In the genomic region with DNA sequence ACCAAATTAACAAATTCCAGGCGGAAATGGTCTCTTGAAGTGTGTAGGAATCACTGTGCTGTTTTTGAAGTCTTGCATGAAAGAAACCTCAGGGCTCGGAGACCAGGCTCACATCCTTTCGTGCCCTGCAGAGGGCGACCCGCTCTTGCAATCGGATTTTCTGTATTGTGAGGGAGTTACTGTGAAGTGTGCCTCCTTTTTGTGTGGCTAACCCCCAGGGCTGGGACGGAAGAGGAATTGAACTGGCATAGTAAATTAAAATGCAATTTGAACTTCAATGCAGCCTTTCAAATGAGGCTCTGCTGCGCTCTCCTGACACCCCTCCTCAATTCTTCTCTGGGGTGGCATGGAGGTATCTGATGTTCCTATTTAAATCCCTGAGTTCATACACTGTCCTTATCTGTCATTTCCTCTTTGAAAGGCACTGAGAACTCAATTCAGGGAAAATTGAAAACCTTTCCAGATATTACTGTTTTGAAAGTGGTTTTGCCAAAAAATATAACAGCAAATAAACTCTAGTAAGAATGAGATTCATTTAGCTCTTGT, we compare ENCODE assay signal across 8 cellular contexts. TPM values are rescaled to one million over a fixed set of nuclear protein-coding genes. Genes with fewer than 3 reads are reported as not detected.
DNase-seq lines count a peak whose midpoint lies in the region; ATAC-seq and TF ChIP-seq lines count a peak whose summit lies in the region.

No MANE protein-coding gene starts in this region.

- no peaks in the 10 kb centered on the region for H3K27me3 ChIP-seq in PC-9 (ENCODE audit: insufficient read depth, low read depth)

- intact Hi-C loops in PC-9 (cut with micrococcal nuclease; ENCODE audit: unreplicated experiment) = loop anchor here (1.0 to 2.0 kb wide), 2 partner anchors 50 to 240 kb away; no protein-coding TSS in a partner anchor

- H3K27me3 Mint-ChIP-seq in activated T-cell treated with anti-CD3 and anti-CD28 coated beads, Interleukin-2, amount 50 U/mL, for 4 hours (ENCODE audit: low read depth) = peaks cover 2% of the 10 kb centered on the region

- H3K9me2 ChIP-seq in PC-9 (ENCODE audit: insufficient read depth) = no peaks in the 10 kb centered on the region

- no TSS peak for BruUV-seq in PC-9 (replicated peaks; lab: Mats Ljungman, UMichigan)

- no peaks in the 10 kb centered on the region for H3F3A ChIP-seq in PC-9 (ENCODE audit: insufficient read depth, low read depth)

- H4K20me1 ChIP-seq in PC-9 (ENCODE audit: insufficient read depth) = no peaks in the 10 kb centered on the region

- no peak overlapping the region for H3K4me2 ChIP-seq in PC-9

- no peaks in the 10 kb centered on the region for H3K79me2 ChIP-seq in PC-9 (ENCODE audit: low read depth)

- DNase-seq in CMK (ENCODE audit: low read depth) (peak; percentile 41), HuH-7.5 (ENCODE audit: low spot score) (peak; percentile 60), PC-9 (peak; percentile 40 to 43), foreskin fibroblast (peak; percentile 45 to 73), retina (peak; percentile 68)
- peak; percentile 44 for DNase-seq in activated T-cell treated with anti-CD3 and anti-CD28 coated beads, Interleukin-2, amount 50 U/mL, for 4 hours

- peak; percentile 60 for TF ChIP-seq CTCF in PC-9 (conservative IDR thresholded peaks at IDR 0.05)
- peak; percentile 75 for TF ChIP-seq CTCF in foreskin fibroblast (IDR thresholded peaks at IDR 0.05; ENCODE audit: low read depth, low read length)

- no peaks in the 10 kb centered on the region for H3K4me1 ChIP-seq in PC-9 (replicated peaks; ENCODE audit: insufficient read depth)

- H3K9me3 Mint-ChIP-seq in activated T-cell treated with anti-CD3 and anti-CD28 coated beads, Interleukin-2, amount 50 U/mL, for 4 hours = no peaks in the 10 kb centered on the region

- no peak overlapping the region for H2AFZ ChIP-seq in PC-9

- H3K4me3 Mint-ChIP-seq in activated T-cell treated with anti-CD3 and anti-CD28 coated beads, Interleukin-2, amount 50 U/mL, for 4 hours = no peak overlapping the region

- H3K4me3 ChIP-seq in PC-9 (no peak overlapping the region), foreskin fibroblast (ENCODE audit: low read depth in 1 of 2, low read length in 2 of 2) (no peak overlapping the region)

- H3K9me3 ChIP-seq in PC-9 (ENCODE audit: insufficient read depth, low read depth) = no peaks in the 10 kb centered on the region

- H3K36me3 Mint-ChIP-seq in activated T-cell treated with anti-CD3 and anti-CD28 coated beads, Interleukin-2, amount 50 U/mL, for 4 hours (ENCODE audit: insufficient read depth) = no peaks in the 10 kb centered on the region

- H3K36me3 ChIP-seq in PC-9 (ENCODE audit: low read depth) = no peaks in the 10 kb centered on the region

- no peak overlapping the region for H3K27ac ChIP-seq in PC-9

- CTCF ChIA-PET in PC-9 (lab: Charles Lee) = interaction anchor here (0.5 kb wide), 1 partner anchor 598 kb away, joined by 3 read pairs; no protein-coding TSS in a partner anchor

- POLR2A ChIA-PET in PC-9 (lab: Charles Lee; ENCODE audit: unreplicated experiment) = no interaction called here

- ATAC-seq in activated T-cell treated with anti-CD3 and anti-CD28 coated beads, Interleukin-2, amount 50 U/mL, for 4 hours = peak; percentile 84
- ATAC-seq in HG03159 (IDR thresholded peaks at IDR 0.05; ENCODE audit: unreplicated experiment) = no peak
- ATAC-seq in HG03135 (IDR thresholded peaks at IDR 0.05; ENCODE audit: unreplicated experiment) = no peak

- peaks cover 8% of the 10 kb centered on the region for H3K4me1 Mint-ChIP-seq in activated T-cell treated with anti-CD3 and anti-CD28 coated beads, Interleukin-2, amount 50 U/mL, for 4 hours (ENCODE audit: low read depth)

RNA-seq across cellular contexts. Expression of gene MGAT5B, which starts 51.5 kb away (rescaled TPM):
- 13.9 and 14.3 TPM in 2 replicates for total RNA-seq in PC-9 (2021)
- under 1 TPM; 0.18 to 0.41 (median 0.21) TPM for total RNA-seq in activated T-cell treated with anti-CD3 and anti-CD28 coated beads, Interleukin-2, amount 50 U/mL, for 4 hours

Comparison
In these comparisons a context has a peak if more than half of its experiments do, and no peak if none do; other contexts are left out.
1. ATAC-seq: peak in activated T-cell treated with anti-CD3 and anti-CD28 coated beads, Interleukin-2, amount 50 U/mL, for 4 hours (2 of 2); none in HG03159 (single experiment) and HG03135 (single experiment).
2. RNA of gene MGAT5B, which starts 51.5 kb away (total RNA-seq): 13.9 to 14.3 TPM in PC-9; 0.18 to 0.41 TPM in activated T-cell treated with anti-CD3 and anti-CD28 coated beads, Interleukin-2, amount 50 U/mL, for 4 hours; every median in the first group is over 10 times any median in the second.
3. Peak in every context shown above with its lines, with median percentiles within 50 percentile points of each other: DNase-seq.